ENCODE assay signal across 13 cellular contexts in genomic region chr20:61895686-61896057, GRCh38.
"Had no signal": no experiment of that assay in that cellular context is flagged by ENCODE, and none has a peak within 500 bp of the region (broad histone marks: within the 10 kb centered on the region; RNA-seq: fewer than 3 reads in every experiment).

No MANE protein-coding gene starts in this region.

- H3K4me3 ChIP-seq: adrenal gland, body of pancreas, esophagus squamous epithelium, gastroesophageal sphincter had no signal

- H3K36me3 ChIP-seq: adrenal gland, esophagus squamous epithelium, gastroesophageal sphincter had no signal

- H3K4me1 ChIP-seq: adrenal gland, esophagus squamous epithelium, gastroesophageal sphincter had no signal

- H3K9me3 ChIP-seq: adrenal gland, body of pancreas, esophagus squamous epithelium had no signal

- H3K27me3 ChIP-seq: adrenal gland, body of pancreas had no signal

- H3K27ac ChIP-seq: adrenal gland, body of pancreas, epithelial cell of prostate, esophagus squamous epithelium, gastroesophageal sphincter had no signal

- DNase-seq: activated CD4-positive, alpha-beta T cell treated with anti-CD3 and anti-CD28 coated beads for 1 hour; activated CD4-positive, alpha-beta T cell treated with anti-CD3 and anti-CD28 coated beads for 4 hours; activated CD4-positive, alpha-beta T cell treated with anti-CD3 and anti-CD28 coated beads, Interleukin-2, amount 50 U/mL, for 4 hours; aorta; cortex of kidney; effector CD8-positive, alpha-beta T cell; esophagus squamous epithelium had no signal

- FAIRE-seq: colon, endometrium had no signal
